Comparison of ENCODE assay signal across 9 cellular contexts in the genomic region with DNA sequence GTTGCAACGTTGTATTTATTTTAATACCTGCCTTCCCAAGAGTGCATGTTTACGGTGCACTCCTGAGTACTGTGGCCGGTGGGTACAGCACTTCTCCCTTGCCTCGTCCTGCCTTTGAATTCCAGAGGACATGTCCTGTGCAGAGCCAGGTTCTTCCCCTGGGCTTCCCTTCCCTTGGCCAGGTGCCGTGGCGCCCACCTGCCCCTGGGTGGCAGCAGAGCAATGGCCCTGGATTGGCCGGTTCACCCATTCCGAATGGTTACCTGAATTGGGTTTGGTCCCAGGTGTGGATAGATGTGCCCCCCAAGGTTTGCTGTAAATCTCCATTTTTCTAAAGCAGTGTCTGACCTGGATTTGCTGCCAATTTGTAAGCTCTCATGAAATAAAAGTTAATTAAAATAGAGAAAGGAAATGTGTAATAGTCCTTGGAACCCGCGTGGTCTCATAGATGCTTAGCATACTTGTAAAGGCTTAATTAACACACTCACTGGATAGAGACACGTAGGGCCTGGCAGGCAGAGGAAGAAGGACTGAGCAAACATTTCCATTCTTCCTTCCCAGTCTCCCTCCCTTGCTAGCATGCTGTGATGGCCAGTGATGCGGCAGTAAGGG. TPM values are rescaled to one million over a fixed set of nuclear protein-coding genes. Genes with fewer than 3 reads are reported as not detected.
DNase-seq lines count a peak whose midpoint lies in the region; ATAC-seq and TF ChIP-seq lines count a peak whose summit lies in the region.
"Had no signal": no experiment of that assay in that cellular context is flagged by ENCODE, and none has a peak within 500 bp of the region (broad histone marks: within the 10 kb centered on the region; RNA-seq: fewer than 3 reads in every experiment).

No MANE protein-coding gene starts in this region.

- peak; percentile 74 for TF ChIP-seq CTCF in HFFc6 (IDR thresholded peaks at IDR 0.05)
- peak in 6 of 7 experiments; percentile 44 to 61 (median 49) for TF ChIP-seq CTCF in body of pancreas (IDR thresholded peaks at IDR 0.05)
- TF ChIP-seq CTCF in omental fat pad (IDR thresholded peaks at IDR 0.05), result no peak

- POLR2A ChIA-PET in naive thymus-derived CD8-positive, alpha-beta T cell (lab: Charles Lee), result no interaction called here

- no peak overlapping the region for H2BK120ac ChIP-seq in mesendoderm (ENCODE audit: low read depth, low read length)

- no peak overlapping the region for H3K9ac ChIP-seq in mesendoderm (ENCODE audit: low read length)

- DNase-seq in Daoy (ENCODE audit: low read depth), result peak; percentile 7
- DNase-seq in HFFc6, result no peak
- DNase-seq in body of pancreas, result peak; percentile 14 to 48 (median 20)
- DNase-seq in mesendoderm, result peak; percentile 57
- no peak for DNase-seq in aorta
- DNase-seq in naive thymus-derived CD8-positive, alpha-beta T cell, result no peak
- DNase-seq in omental fat pad (ENCODE audit: low spot score), result no peak
- no peak for DNase-seq in MV-4-11 (lab: John Stamatoyannopoulos, UW)

- ATAC-seq in body of pancreas (peak; percentile 47), aorta (ENCODE audit: low FRiP score) (no peak), omental fat pad (ENCODE audit: low FRiP score) (no peak)
- ATAC-seq in naive thymus-derived CD8-positive, alpha-beta T cell, result no peak

- TF ChIP-seq POLR2A in body of pancreas (IDR thresholded peaks at IDR 0.05), result no peak

- H3K9me3 Mint-ChIP-seq in HFFc6, result no peaks in the 10 kb centered on the region
- no peaks in the 10 kb centered on the region for H3K9me3 Mint-ChIP-seq in naive thymus-derived CD8-positive, alpha-beta T cell

- no peak overlapping the region for H2AK5ac ChIP-seq in mesendoderm (ENCODE audit: low read length)

- H3K56ac ChIP-seq in mesendoderm (ENCODE audit: low read length), result no peak overlapping the region

- 81 to 85% methylated on average over 12 of the region's 12 CpGs for WGBS in body of pancreas, 2 donors
- WGBS in mesendoderm (ENCODE audit: extremely low coverage, insufficient coverage, low lambda C conversion rate), result no CpG with 5 or more reads among the region's 12 CpGs
- WGBS in aorta, 2 donors, result 89 to 94% methylated on average over 12 of the region's 12 CpGs

- no peak overlapping the region for H3K4ac ChIP-seq in mesendoderm (ENCODE audit: low read depth, low read length)

- H3K4me3 ChIP-seq in body of pancreas (no peak overlapping the region), mesendoderm (ENCODE audit: low read length) (no peak overlapping the region), aorta (ENCODE audit: low read length in 2 of 2) (no peak overlapping the region)

- no peaks in the 10 kb centered on the region for H3K27me3 Mint-ChIP-seq in HFFc6 (ENCODE audit: insufficient read depth)
- H3K27me3 Mint-ChIP-seq in naive thymus-derived CD8-positive, alpha-beta T cell, result no peaks in the 10 kb centered on the region
- H3K27me3 Mint-ChIP-seq: activated naive CD8-positive, alpha-beta T cell had no signal

- H3K27me3 ChIP-seq in body of pancreas, result no peaks in the 10 kb centered on the region
- no peaks in the 10 kb centered on the region for H3K27me3 ChIP-seq in mesendoderm (ENCODE audit: insufficient read depth, low read length, poor library complexity)
- H3K27me3 ChIP-seq in aorta (ENCODE audit: control insufficient read depth in 1 of 2, insufficient read depth in 2 of 2, low read length in 1 of 2), result no peaks in the 10 kb centered on the region

- H3K27ac Mint-ChIP-seq in HFFc6, result no peak overlapping the region
- H3K27ac Mint-ChIP-seq in naive thymus-derived CD8-positive, alpha-beta T cell, result peak overlapping the region in 1 of 10 donors; percentile 41
- H3K27ac Mint-ChIP-seq: activated naive CD8-positive, alpha-beta T cell had no signal

- no peak overlapping the region for H3K4me3 Mint-ChIP-seq in HFFc6
- H3K4me3 Mint-ChIP-seq in naive thymus-derived CD8-positive, alpha-beta T cell, result no peak overlapping the region
- H3K4me3 Mint-ChIP-seq: activated naive CD8-positive, alpha-beta T cell had no signal

- no peak overlapping the region for H3K23ac ChIP-seq in mesendoderm (ENCODE audit: low read length)

- H3K27ac ChIP-seq in body of pancreas (no peak overlapping the region), mesendoderm (ENCODE audit: low read depth, low read length) (no peak overlapping the region), aorta (ENCODE audit: low read depth in 1 of 2, low read length in 2 of 2) (no peak overlapping the region)

- H4K8ac ChIP-seq in mesendoderm (ENCODE audit: low read depth, low read length), result no peak overlapping the region

- intact Hi-C loops in body of pancreas (cut with DNase I), result no loop called here
- intact Hi-C loops in aorta (cut with DNase I), result no loop called here

- H3K4me2 ChIP-seq in mesendoderm (ENCODE audit: low read length), result no peak overlapping the region

- no peaks in the 10 kb centered on the region for H3K79me1 ChIP-seq in mesendoderm (ENCODE audit: low read length)

- no peak overlapping the region for H2BK15ac ChIP-seq in mesendoderm (replicated peaks; ENCODE audit: low read depth)

- no peak overlapping the region for H3K18ac ChIP-seq in mesendoderm (ENCODE audit: low read length)

- no peaks in the 10 kb centered on the region for H3K4me1 Mint-ChIP-seq in HFFc6 (ENCODE audit: low read depth)
- peaks cover 0 to 4% (median 0%) of the 10 kb centered on the region in 4 donors for H3K4me1 Mint-ChIP-seq in naive thymus-derived CD8-positive, alpha-beta T cell

- H3K36me3 ChIP-seq in body of pancreas (replicated peaks in 1 of 2; ENCODE audit: insufficient read depth in 1 of 2, low read depth in 2 of 2), result no peaks in the 10 kb centered on the region
- H3K36me3 ChIP-seq in mesendoderm (ENCODE audit: control insufficient read depth, insufficient read depth, low read length), result no peaks in the 10 kb centered on the region
- H3K36me3 ChIP-seq in aorta (ENCODE audit: control insufficient read depth in 1 of 2, insufficient read depth in 2 of 2, low read length in 1 of 2), result no peaks in the 10 kb centered on the region

- H2BK5ac ChIP-seq in mesendoderm (ENCODE audit: low read length), result no peak overlapping the region

- H3K9me3 ChIP-seq in body of pancreas (no peaks in the 10 kb centered on the region), aorta (ENCODE audit: control insufficient read depth, low read length) (no peaks in the 10 kb centered on the region)

- H4K5ac ChIP-seq in mesendoderm (ENCODE audit: low read length), result no peak overlapping the region

- H3K4me1 ChIP-seq in body of pancreas (no peaks in the 10 kb centered on the region), mesendoderm (ENCODE audit: control insufficient read depth, low read depth, low read length) (no peaks in the 10 kb centered on the region), aorta (ENCODE audit: control insufficient read depth in 1 of 2, insufficient read depth in 2 of 2, low read length in 2 of 2) (no peaks in the 10 kb centered on the region)

- H3K36me3 Mint-ChIP-seq in HFFc6 (ENCODE audit: low read depth), result no peaks in the 10 kb centered on the region; the same call in 1 of the 2 replicates
- H3K36me3 Mint-ChIP-seq in naive thymus-derived CD8-positive, alpha-beta T cell, result peaks cover 0 to 37% (median 12%) of the 10 kb centered on the region in 3 donors

- no peaks in the 10 kb centered on the region for H3K79me2 ChIP-seq in mesendoderm (ENCODE audit: control insufficient read depth, insufficient read depth, low read length)

RNA-seq across cellular contexts. Expression of gene DTD1, which starts 40.6 kb away (rescaled TPM):
- 80.6 and 107 TPM in 2 replicates for total RNA-seq in Daoy (2014; rRNA removed; shearing (Covaris generic))
- total RNA-seq in HFFc6 (2021; fragmentation: NEBNext Ultra II Directional; extraction: Animal tissue kit (Norgen Biotek cat#: 25700)), result 10 to 100 TPM; 53.6 to 75.1 (median 70.6) TPM
- total RNA-seq in body of pancreas (10 to 100 TPM in 1 of 2 donors, 1 to 10 TPM in 1; 8.9 to 16.1 TPM), aorta (10 to 100 TPM; 20.0 to 20.2 TPM), omental fat pad (10 to 100 TPM; 20.6 to 35.7 (median 26.7) TPM)
- polyA plus RNA-seq in mesendoderm (2013, experiment 1 of 2), result 57.5 TPM
- 61.9 TPM for polyA plus RNA-seq in mesendoderm (2013, experiment 2 of 2)
- 10 to 100 TPM; 17.8 to 19.7 TPM for polyA plus RNA-seq in aorta
- 10 to 100 TPM; 14.5 to 14.6 TPM for total RNA-seq in naive thymus-derived CD8-positive, alpha-beta T cell
- polyA plus RNA-seq in naive thymus-derived CD8-positive, alpha-beta T cell, result 10 to 100 TPM; 33.9 to 50.4 (median 45.2) TPM

Comparison
In these comparisons a context has a peak if more than half of its experiments do, and no peak if none do; other contexts are left out.
1. DNase-seq: peak in Daoy (single experiment), body of pancreas (4 of 4) and mesendoderm (single experiment); none in HFFc6 (single experiment), aorta (0 of 2), naive thymus-derived CD8-positive, alpha-beta T cell (0 of 10), omental fat pad (single experiment) and MV-4-11 (single experiment).
2. CTCF ChIP-seq: peak in HFFc6 (single experiment) and body of pancreas (6 of 7); none in omental fat pad (0 of 3).